ENCODE assay signal across 8 cellular contexts in the genomic region with DNA sequence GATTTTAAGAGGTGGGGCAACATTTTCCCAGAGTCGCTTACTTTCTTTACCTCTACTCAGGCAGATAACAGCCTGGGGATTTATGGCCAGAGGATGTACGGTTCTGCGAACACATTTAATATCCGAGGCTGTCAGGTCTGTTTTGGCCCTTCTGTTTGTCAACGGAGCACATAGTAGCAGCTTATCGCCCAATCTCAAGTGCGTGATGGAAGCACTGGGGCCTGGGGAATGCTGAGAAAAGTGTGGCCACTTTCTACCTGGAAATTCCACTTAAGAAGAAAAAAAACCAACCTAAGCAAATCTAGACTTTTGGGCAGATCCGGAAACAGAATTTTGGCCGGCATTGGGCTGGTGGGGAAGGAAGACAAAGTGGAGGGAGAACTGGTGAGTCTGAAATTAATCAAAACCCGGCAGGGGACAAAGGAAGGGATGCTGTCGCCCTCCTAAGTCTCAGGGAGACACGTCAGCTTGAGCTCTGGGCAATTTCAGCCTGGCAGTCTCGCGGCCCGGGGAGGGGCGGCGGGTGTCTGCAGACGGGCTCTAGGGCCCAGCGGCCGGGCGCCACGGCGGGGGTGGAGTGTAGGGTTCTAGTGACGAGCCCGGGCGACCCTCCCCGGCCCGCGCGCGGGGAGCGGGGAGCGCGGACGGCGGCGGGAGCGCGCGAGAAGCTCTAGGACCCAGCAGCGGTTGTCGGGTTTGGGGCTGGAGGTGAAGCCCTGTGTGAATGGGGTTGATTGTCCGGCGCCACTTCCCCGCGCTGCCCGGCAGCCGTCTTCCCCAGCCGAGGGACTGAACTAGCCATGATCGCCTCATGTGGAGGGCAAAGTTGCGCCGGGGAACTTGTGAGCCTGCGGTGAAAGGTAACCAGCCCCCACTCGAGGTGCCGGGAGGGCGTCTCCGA. TPM values are rescaled to one million over a fixed set of nuclear protein-coding genes. Genes with fewer than 3 reads are reported as not detected.
A peak's percentile ranks its signal among the peaks of the same experiment; 100 is the strongest.
DNase-seq lines count a peak whose midpoint lies in the region; ATAC-seq and TF ChIP-seq lines count a peak whose summit lies in the region.

A gene with protein sequence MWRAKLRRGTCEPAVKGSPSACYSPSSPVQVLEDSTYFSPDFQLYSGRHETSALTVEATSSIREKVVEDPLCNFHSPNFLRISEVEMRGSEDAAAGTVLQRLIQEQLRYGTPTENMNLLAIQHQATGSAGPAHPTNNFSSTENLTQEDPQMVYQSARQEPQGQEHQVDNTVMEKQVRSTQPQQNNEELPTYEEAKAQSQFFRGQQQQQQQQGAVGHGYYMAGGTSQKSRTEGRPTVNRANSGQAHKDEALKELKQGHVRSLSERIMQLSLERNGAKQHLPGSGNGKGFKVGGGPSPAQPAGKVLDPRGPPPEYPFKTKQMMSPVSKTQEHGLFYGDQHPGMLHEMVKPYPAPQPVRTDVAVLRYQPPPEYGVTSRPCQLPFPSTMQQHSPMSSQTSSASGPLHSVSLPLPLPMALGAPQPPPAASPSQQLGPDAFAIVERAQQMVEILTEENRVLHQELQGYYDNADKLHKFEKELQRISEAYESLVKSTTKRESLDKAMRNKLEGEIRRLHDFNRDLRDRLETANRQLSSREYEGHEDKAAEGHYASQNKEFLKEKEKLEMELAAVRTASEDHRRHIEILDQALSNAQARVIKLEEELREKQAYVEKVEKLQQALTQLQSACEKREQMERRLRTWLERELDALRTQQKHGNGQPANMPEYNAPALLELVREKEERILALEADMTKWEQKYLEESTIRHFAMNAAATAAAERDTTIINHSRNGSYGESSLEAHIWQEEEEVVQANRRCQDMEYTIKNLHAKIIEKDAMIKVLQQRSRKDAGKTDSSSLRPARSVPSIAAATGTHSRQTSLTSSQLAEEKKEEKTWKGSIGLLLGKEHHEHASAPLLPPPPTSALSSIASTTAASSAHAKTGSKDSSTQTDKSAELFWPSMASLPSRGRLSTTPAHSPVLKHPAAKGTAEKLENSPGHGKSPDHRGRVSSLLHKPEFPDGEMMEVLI (plus strand): TSS at position 656 of the 901 bp plus-strand sequence. CDS start 156 bp downstream, at position 812.

- H3K4me3 ChIP-seq in GM23338 (peak within 1 kb of the TSS; percentile 93), NB4 (ENCODE audit: low read depth, low read length) (peak within 1 kb of the TSS; percentile 59)

- H3K36me3 Mint-ChIP-seq in GM23338 (ENCODE audit: low read depth): peaks cover 4% of the 10 kb centered on the region; the same call in 1 of the 3 replicates
- H3K36me3 Mint-ChIP-seq in dendritic cell treated with granulocyte-macrophage colony-stimulating factor and Interleukin-4, amounts not matched to agents 40 ng/mL and 50 ng/mL, for 4 days (ENCODE audit: low read depth): no peaks in the 10 kb centered on the region

- peak; percentile 67 for TF ChIP-seq POLR2A in NB4 (IDR thresholded peaks at IDR 0.05; ENCODE audit: extremely low read depth, insufficient read length)

- H3K4me1 ChIP-seq in ES-I3 (ENCODE audit: insufficient read depth, low read length) (peaks cover 33% of the 10 kb centered on the region), GM23338 (ENCODE audit: insufficient read depth) (peaks cover 55% of the 10 kb centered on the region)

- no peaks in the 10 kb centered on the region for H3K9me3 ChIP-seq in ES-I3 (ENCODE audit: control insufficient read depth, insufficient read depth, low read length)

- H2AFZ ChIP-seq in GM23338: peak within 1 kb of the TSS; percentile 92

- peak within 1 kb of the TSS; percentile 96 for H3K4me2 ChIP-seq in GM23338

- ATAC-seq in GM23338: peak; percentile 80

- H3K27ac ChIP-seq in GM23338 (ENCODE audit: low read depth): no peak within 1 kb of the TSS

- H3K9ac ChIP-seq in ES-I3 (ENCODE audit: low read depth, low read length): peak within 1 kb of the TSS; percentile 94

- 0 out of 2 replicates have a peak within 1 kb of the TSS, but pooled peaks have one; percentile 14 for H3K27ac Mint-ChIP-seq in GM23338
- H3K27ac Mint-ChIP-seq in dendritic cell treated with granulocyte-macrophage colony-stimulating factor and Interleukin-4, amounts not matched to agents 40 ng/mL and 50 ng/mL, for 4 days: peak within 1 kb of the TSS; percentile 64

- peaks cover 25% of the 10 kb centered on the region for H4K20me1 ChIP-seq in GM23338 (replicated peaks; ENCODE audit: insufficient read depth)

- intact Hi-C loops in dendritic cell treated with granulocyte-macrophage colony-stimulating factor and Interleukin-4, amounts not matched to agents 40 ng/mL and 50 ng/mL, for 4 days (cut with micrococcal nuclease): loop anchor here (5.0 kb wide), 1 partner anchor 146 kb away; no protein-coding TSS in a partner anchor

- H3K79me2 ChIP-seq in GM23338 (replicated peaks; ENCODE audit: insufficient read depth): peaks cover 42% of the 10 kb centered on the region

- H3K36me3 ChIP-seq in ES-I3 (ENCODE audit: insufficient read depth, low read length) (no peaks in the 10 kb centered on the region), GM23338 (ENCODE audit: insufficient read depth) (no peaks in the 10 kb centered on the region; the same call in 1 of the 2 replicates)

- H3K4me3 Mint-ChIP-seq in GM23338: no peak within 1 kb of the TSS; the same call in none of the 3 replicates
- H3K4me3 Mint-ChIP-seq in dendritic cell treated with granulocyte-macrophage colony-stimulating factor and Interleukin-4, amounts not matched to agents 40 ng/mL and 50 ng/mL, for 4 days: peak within 1 kb of the TSS; percentile 79

- H3K4me1 Mint-ChIP-seq in GM23338: peaks cover 43% of the 10 kb centered on the region
- H3K4me1 Mint-ChIP-seq in dendritic cell treated with granulocyte-macrophage colony-stimulating factor and Interleukin-4, amounts not matched to agents 40 ng/mL and 50 ng/mL, for 4 days (ENCODE audit: low read depth): peaks cover 13% of the 10 kb centered on the region

- H3K27me3 ChIP-seq in GM23338 (ENCODE audit: insufficient read depth): peaks cover 77% of the 10 kb centered on the region

- TF ChIP-seq CTCF in GM23338 (conservative IDR thresholded peaks at IDR 0.05; ENCODE audit: low read depth in 2 of 2): peak in 1 of 2 experiments; percentile 34; a peak in 1 of 4 replicates
- TF ChIP-seq CTCF in NB4 (IDR thresholded peaks at IDR 0.05; ENCODE audit: low read depth, low read length): no peak

- H3F3A ChIP-seq in GM23338 (replicated peaks; ENCODE audit: low read depth): no peaks in the 10 kb centered on the region; the same call in 1 of the 2 replicates

- DNase-seq in GM23338 (ENCODE audit: low spot score) (peak; percentile 92), NB4 (ENCODE audit: low read depth) (peak; percentile 87), SW 1271 (lab: John Stamatoyannopoulos, UW) (peak; percentile 88 to 92), kidney tubule cell (ENCODE audit: low spot score) (peak; percentile 94)
- DNase-seq in stimulated activated CD4-positive, alpha-beta T cell treated with anti-CD3 and anti-CD28 coated beads, Interleukin-15, amount 100 ng/mL, for 48 hours (ENCODE audit: low read depth in 2 of 2): peak; percentile 9 to 10
- DNase-seq in effector CD8-positive, alpha-beta T cell (lab: John Stamatoyannopoulos, UW): no peak

- no peaks in the 10 kb centered on the region for H3K9me2 ChIP-seq in GM23338 (ENCODE audit: insufficient read depth)

- H3K27me3 Mint-ChIP-seq in GM23338 (ENCODE audit: insufficient read depth, low read depth, poor library complexity): peaks cover 22% of the 10 kb centered on the region
- H3K27me3 Mint-ChIP-seq in dendritic cell treated with granulocyte-macrophage colony-stimulating factor and Interleukin-4, amounts not matched to agents 40 ng/mL and 50 ng/mL, for 4 days: peaks cover 28% of the 10 kb centered on the region

- peaks cover 8% of the 10 kb centered on the region; the same call in 2 of the 3 replicates for H3K9me3 Mint-ChIP-seq in GM23338
- no peaks in the 10 kb centered on the region for H3K9me3 Mint-ChIP-seq in dendritic cell treated with granulocyte-macrophage colony-stimulating factor and Interleukin-4, amounts not matched to agents 40 ng/mL and 50 ng/mL, for 4 days

TF ChIP-seq in GM23338, 12 proteins besides CTCF, POLR2A, EP300 and RAD21 (continues in another document):
- TF ChIP-seq, protein P1, sequence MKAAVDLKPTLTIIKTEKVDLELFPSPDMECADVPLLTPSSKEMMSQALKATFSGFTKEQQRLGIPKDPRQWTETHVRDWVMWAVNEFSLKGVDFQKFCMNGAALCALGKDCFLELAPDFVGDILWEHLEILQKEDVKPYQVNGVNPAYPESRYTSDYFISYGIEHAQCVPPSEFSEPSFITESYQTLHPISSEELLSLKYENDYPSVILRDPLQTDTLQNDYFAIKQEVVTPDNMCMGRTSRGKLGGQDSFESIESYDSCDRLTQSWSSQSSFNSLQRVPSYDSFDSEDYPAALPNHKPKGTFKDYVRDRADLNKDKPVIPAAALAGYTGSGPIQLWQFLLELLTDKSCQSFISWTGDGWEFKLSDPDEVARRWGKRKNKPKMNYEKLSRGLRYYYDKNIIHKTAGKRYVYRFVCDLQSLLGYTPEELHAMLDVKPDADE (IDR thresholded peaks at IDR 0.05): no peak
- TF ChIP-seq ZNF114 (CRISPR knock-in tag; IDR thresholded peaks at IDR 0.05) (0 out of 2 replicates have a peak, but pooled peaks have one; percentile 28), CREB1 (CRISPR knock-in tag; IDR thresholded peaks at IDR 0.05; ENCODE audit: low read depth) (peak; percentile 86), EZH2 (IDR thresholded peaks at IDR 0.05; ENCODE audit: low read depth, unreplicated experiment) (no peak)

RNA-seq across cellular contexts. Expression of the gene that starts here (rescaled TPM):
- 18.7 TPM in 2 replicates for total RNA-seq in GM23338 (2014; rRNA removed; shearing (Covaris generic))
- polyA plus RNA-seq in GM23338 (2016; fragmentation: Nextera tagmentation; extraction: Ambion mirVana): 4.1 and 4.3 TPM in 2 replicates
